1 cellular context compared by ENCODE assay signal in genomic region chr18:812673-813404, GRCh38.
TF ChIP-seq lines count a peak whose summit lies in the region.

No MANE protein-coding gene starts in this region.

TF ChIP-seq in HepG2, 621 proteins besides CTCF, POLR2A, EP300 and RAD21 (continued from another document and continues in another):
- TF ChIP-seq REST (IDR thresholded peaks at IDR 0.05; ENCODE audit: borderline replicate concordance in 1 of 2, low read depth in 1 of 2, low read length in 2 of 2) (no peak), ZNF558 (CRISPR knock-in tag; IDR thresholded peaks at IDR 0.05; ENCODE audit: borderline replicate concordance) (no peak), ELF4 (CRISPR knock-in tag; IDR thresholded peaks at IDR 0.05; ENCODE audit: borderline replicate concordance) (no peak), NONO (IDR thresholded peaks at IDR 0.05) (no peak), NONO (CRISPR knock-in tag; conservative IDR thresholded peaks at IDR 0.05) (no peak), SAP130 (CRISPR knock-in tag; IDR thresholded peaks at IDR 0.05; ENCODE audit: low read depth) (peak; percentile 35), CEBPG (CRISPR knock-in tag; IDR thresholded peaks at IDR 0.05) (no peak), PBX3 (CRISPR knock-in tag; IDR thresholded peaks at IDR 0.05; ENCODE audit: borderline replicate concordance) (no peak), ZSCAN31 (CRISPR knock-in tag; IDR thresholded peaks at IDR 0.05; ENCODE audit: low read depth) (no peak), ZNF543 (CRISPR knock-in tag; IDR thresholded peaks at IDR 0.05) (no peak), RBM39 (IDR thresholded peaks at IDR 0.05; ENCODE audit: low read depth, low read length, poor library complexity, severe bottlenecking) (no peak), NBN (conservative IDR thresholded peaks at IDR 0.05) (no peak), ZUFSP (CRISPR knock-in tag; IDR thresholded peaks at IDR 0.05; ENCODE audit: borderline replicate concordance) (no peak), ZNF773 (CRISPR knock-in tag; IDR thresholded peaks at IDR 0.05; ENCODE audit: borderline replicate concordance) (no peak), KDM1A (CRISPR knock-in tag; IDR thresholded peaks at IDR 0.05) (no peak), KDM5A (IDR thresholded peaks at IDR 0.05; ENCODE audit: borderline replicate concordance, low read length) (peak; percentile 20; the same call in 1 of the 2 replicates), ZNF746 (CRISPR knock-in tag; IDR thresholded peaks at IDR 0.05) (no peak), ZFX (CRISPR knock-in tag; IDR thresholded peaks at IDR 0.05; ENCODE audit: low read depth) (peak; percentile 17), SNRNP70 (IDR thresholded peaks at IDR 0.05; ENCODE audit: low read depth, low read length) (no peak), ZNF264 (CRISPR knock-in tag; IDR thresholded peaks at IDR 0.05) (no peak), ARID5B (CRISPR knock-in tag; IDR thresholded peaks at IDR 0.05) (no peak), NR1H2 (CRISPR knock-in tag; IDR thresholded peaks at IDR 0.05; ENCODE audit: borderline replicate concordance, low read depth) (no peak), IKZF1 (IDR thresholded peaks at IDR 0.05) (no peak), ZNF441 (CRISPR knock-in tag; IDR thresholded peaks at IDR 0.05; ENCODE audit: borderline replicate concordance) (0 out of 2 replicates have a peak, but pooled peaks have one; percentile 17), MLLT10 (CRISPR knock-in tag; IDR thresholded peaks at IDR 0.05) (no peak), ZNF333 (CRISPR knock-in tag; IDR thresholded peaks at IDR 0.05; ENCODE audit: borderline replicate concordance) (no peak), ZNF710 (CRISPR knock-in tag; IDR thresholded peaks at IDR 0.05; ENCODE audit: borderline replicate concordance) (0 out of 2 replicates have a peak, but pooled peaks have one; percentile 22), NCOA2 (CRISPR knock-in tag; IDR thresholded peaks at IDR 0.05) (no peak), ZNF75D (CRISPR knock-in tag; IDR thresholded peaks at IDR 0.05; ENCODE audit: borderline replicate concordance) (no peak), NPAS2 (CRISPR knock-in tag; IDR thresholded peaks at IDR 0.05; ENCODE audit: borderline replicate concordance) (no peak), ZNF205 (CRISPR knock-in tag; IDR thresholded peaks at IDR 0.05) (no peak), ZNF136 (CRISPR knock-in tag; IDR thresholded peaks at IDR 0.05; ENCODE audit: low read depth) (0 out of 2 replicates have a peak, but pooled peaks have one; percentile 33)
- TF ChIP-seq, protein P1, sequence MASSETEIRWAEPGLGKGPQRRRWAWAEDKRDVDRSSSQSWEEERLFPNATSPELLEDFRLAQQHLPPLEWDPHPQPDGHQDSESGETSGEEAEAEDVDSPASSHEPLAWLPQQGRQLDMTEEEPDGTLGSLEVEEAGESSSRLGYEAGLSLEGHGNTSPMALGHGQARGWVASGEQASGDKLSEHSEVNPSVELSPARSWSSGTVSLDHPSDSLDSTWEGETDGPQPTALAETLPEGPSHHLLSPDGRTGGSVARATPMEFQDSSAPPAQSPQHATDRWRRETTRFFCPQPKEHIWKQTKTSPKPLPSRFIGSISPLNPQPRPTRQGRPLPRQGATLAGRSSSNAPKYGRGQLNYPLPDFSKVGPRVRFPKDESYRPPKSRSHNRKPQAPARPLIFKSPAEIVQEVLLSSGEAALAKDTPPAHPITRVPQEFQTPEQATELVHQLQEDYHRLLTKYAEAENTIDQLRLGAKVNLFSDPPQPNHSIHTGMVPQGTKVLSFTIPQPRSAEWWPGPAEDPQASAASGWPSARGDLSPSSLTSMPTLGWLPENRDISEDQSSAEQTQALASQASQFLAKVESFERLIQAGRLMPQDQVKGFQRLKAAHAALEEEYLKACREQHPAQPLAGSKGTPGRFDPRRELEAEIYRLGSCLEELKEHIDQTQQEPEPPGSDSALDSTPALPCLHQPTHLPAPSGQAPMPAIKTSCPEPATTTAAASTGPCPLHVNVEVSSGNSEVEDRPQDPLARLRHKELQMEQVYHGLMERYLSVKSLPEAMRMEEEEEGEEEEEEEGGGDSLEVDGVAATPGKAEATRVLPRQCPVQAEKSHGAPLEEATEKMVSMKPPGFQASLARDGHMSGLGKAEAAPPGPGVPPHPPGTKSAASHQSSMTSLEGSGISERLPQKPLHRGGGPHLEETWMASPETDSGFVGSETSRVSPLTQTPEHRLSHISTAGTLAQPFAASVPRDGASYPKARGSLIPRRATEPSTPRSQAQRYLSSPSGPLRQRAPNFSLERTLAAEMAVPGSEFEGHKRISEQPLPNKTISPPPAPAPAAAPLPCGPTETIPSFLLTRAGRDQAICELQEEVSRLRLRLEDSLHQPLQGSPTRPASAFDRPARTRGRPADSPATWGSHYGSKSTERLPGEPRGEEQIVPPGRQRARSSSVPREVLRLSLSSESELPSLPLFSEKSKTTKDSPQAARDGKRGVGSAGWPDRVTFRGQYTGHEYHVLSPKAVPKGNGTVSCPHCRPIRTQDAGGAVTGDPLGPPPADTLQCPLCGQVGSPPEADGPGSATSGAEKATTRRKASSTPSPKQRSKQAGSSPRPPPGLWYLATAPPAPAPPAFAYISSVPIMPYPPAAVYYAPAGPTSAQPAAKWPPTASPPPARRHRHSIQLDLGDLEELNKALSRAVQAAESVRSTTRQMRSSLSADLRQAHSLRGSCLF (CRISPR knock-in tag; IDR thresholded peaks at IDR 0.05; ENCODE audit: borderline replicate concordance): no peak
- TF ChIP-seq, protein P2, sequence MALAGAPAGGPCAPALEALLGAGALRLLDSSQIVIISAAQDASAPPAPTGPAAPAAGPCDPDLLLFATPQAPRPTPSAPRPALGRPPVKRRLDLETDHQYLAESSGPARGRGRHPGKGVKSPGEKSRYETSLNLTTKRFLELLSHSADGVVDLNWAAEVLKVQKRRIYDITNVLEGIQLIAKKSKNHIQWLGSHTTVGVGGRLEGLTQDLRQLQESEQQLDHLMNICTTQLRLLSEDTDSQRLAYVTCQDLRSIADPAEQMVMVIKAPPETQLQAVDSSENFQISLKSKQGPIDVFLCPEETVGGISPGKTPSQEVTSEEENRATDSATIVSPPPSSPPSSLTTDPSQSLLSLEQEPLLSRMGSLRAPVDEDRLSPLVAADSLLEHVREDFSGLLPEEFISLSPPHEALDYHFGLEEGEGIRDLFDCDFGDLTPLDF (CRISPR knock-in tag; IDR thresholded peaks at IDR 0.05): no peak
- TF ChIP-seq, protein P3, sequence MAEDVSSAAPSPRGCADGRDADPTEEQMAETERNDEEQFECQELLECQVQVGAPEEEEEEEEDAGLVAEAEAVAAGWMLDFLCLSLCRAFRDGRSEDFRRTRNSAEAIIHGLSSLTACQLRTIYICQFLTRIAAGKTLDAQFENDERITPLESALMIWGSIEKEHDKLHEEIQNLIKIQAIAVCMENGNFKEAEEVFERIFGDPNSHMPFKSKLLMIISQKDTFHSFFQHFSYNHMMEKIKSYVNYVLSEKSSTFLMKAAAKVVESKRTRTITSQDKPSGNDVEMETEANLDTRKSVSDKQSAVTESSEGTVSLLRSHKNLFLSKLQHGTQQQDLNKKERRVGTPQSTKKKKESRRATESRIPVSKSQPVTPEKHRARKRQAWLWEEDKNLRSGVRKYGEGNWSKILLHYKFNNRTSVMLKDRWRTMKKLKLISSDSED (CRISPR knock-in tag; IDR thresholded peaks at IDR 0.05): no peak
- TF ChIP-seq, protein P4, sequence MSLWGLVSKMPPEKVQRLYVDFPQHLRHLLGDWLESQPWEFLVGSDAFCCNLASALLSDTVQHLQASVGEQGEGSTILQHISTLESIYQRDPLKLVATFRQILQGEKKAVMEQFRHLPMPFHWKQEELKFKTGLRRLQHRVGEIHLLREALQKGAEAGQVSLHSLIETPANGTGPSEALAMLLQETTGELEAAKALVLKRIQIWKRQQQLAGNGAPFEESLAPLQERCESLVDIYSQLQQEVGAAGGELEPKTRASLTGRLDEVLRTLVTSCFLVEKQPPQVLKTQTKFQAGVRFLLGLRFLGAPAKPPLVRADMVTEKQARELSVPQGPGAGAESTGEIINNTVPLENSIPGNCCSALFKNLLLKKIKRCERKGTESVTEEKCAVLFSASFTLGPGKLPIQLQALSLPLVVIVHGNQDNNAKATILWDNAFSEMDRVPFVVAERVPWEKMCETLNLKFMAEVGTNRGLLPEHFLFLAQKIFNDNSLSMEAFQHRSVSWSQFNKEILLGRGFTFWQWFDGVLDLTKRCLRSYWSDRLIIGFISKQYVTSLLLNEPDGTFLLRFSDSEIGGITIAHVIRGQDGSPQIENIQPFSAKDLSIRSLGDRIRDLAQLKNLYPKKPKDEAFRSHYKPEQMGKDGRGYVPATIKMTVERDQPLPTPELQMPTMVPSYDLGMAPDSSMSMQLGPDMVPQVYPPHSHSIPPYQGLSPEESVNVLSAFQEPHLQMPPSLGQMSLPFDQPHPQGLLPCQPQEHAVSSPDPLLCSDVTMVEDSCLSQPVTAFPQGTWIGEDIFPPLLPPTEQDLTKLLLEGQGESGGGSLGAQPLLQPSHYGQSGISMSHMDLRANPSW (CRISPR knock-in tag; IDR thresholded peaks at IDR 0.05; ENCODE audit: borderline replicate concordance): no peak
